In genomic region chr1:203207751-203208150, GRCh38 we compare ENCODE assay signal across 16 cellular contexts. TPM values are rescaled to one million over a fixed set of nuclear protein-coding genes. Genes with fewer than 3 reads are reported as not detected.
"Had no signal": no experiment of that assay in that cellular context is flagged by ENCODE, and none has a peak within 500 bp of the region (broad histone marks: within the 10 kb centered on the region; RNA-seq: fewer than 3 reads in every experiment).

No MANE protein-coding gene starts in this region.

- H3K27me3 ChIP-seq: right atrium auricular region, thyroid gland, vagina had no signal

- H3K4me3 ChIP-seq: esophagus muscularis mucosa, lower lobe of right lung, right atrium auricular region, thyroid gland, vagina had no signal

- DNase-seq: activated CD4-positive, alpha-beta memory T cell treated with anti-CD3 and anti-CD28 coated beads, Interleukin-2, amount 10 ng/mL, durations not matched to agents 7 days and 5 days; activated CD4-positive, alpha-beta T cell treated with anti-CD3 and anti-CD28 coated beads for 36 hours; activated naive CD4-positive, alpha-beta T cell treated with anti-CD3 and anti-CD28 coated beads, Interleukin-2, amount 10 ng/mL, durations not matched to agents 7 days and 5 days; activated T-cell treated with anti-CD3 and anti-CD28 coated beads, Interleukin-2, amount 50 U/mL, for 72 hours; dermis blood vessel endothelial cell; immature natural killer cell; lower lobe of right lung; naive thymus-derived CD4-positive, alpha-beta T cell; small intestine; thyroid gland had no signal

- FAIRE-seq: small intestine had no signal

- H3K27ac ChIP-seq: esophagus muscularis mucosa, lower lobe of right lung, right atrium auricular region, thyroid gland, vagina, VCaP had no signal

- H3K36me3 ChIP-seq: esophagus muscularis mucosa, lower lobe of right lung, right atrium auricular region, thyroid gland, vagina had no signal

- ATAC-seq: activated CD4-positive, alpha-beta T cell treated with anti-CD3 and anti-CD28 coated beads for 36 hours; activated T-cell treated with anti-CD3 and anti-CD28 coated beads, Interleukin-2, amount 50 U/mL, for 72 hours; lower lobe of right lung; naive thymus-derived CD4-positive, alpha-beta T cell had no signal

- H3K9me3 ChIP-seq: esophagus muscularis mucosa, lower lobe of right lung, right atrium auricular region, thyroid gland, vagina had no signal

- H3K4me1 ChIP-seq: thyroid gland had no signal

RNA-seq across cellular contexts. Expression of gene CHI3L1, which starts 21.2 kb away (rescaled TPM):
- total RNA-seq: activated CD4-positive, alpha-beta memory T cell treated with anti-CD3 and anti-CD28 coated beads, Interleukin-2, amount 10 ng/mL, durations not matched to agents 7 days and 5 days; activated T-cell treated with anti-CD3 and anti-CD28 coated beads, Interleukin-2, amount 50 U/mL, for 72 hours had no signal
- polyA plus RNA-seq: immature natural killer cell; naive thymus-derived CD4-positive, alpha-beta T cell had no signal

RNA-seq across cellular contexts. Expression of gene CHIT1, which starts 21.7 kb away (rescaled TPM):
- total RNA-seq: fibroblast of villous mesenchyme, right atrium auricular region, vagina had no signal
- polyA plus RNA-seq: immature natural killer cell; naive thymus-derived CD4-positive, alpha-beta T cell had no signal

RNA-seq across cellular contexts. Expression of gene MYBPH, which starts 32.1 kb away (rescaled TPM):
- total RNA-seq: activated CD4-positive, alpha-beta memory T cell treated with anti-CD3 and anti-CD28 coated beads, Interleukin-2, amount 10 ng/mL, durations not matched to agents 7 days and 5 days; activated CD4-positive, alpha-beta T cell treated with anti-CD3 and anti-CD28 coated beads for 36 hours; activated T-cell treated with anti-CD3 and anti-CD28 coated beads, Interleukin-2, amount 50 U/mL, for 72 hours; dermis blood vessel endothelial cell; esophagus muscularis mucosa; lower lobe of right lung; mesothelial cell of epicardium; naive thymus-derived CD4-positive, alpha-beta T cell; right atrium auricular region; vagina had no signal
- polyA plus RNA-seq: immature natural killer cell; naive thymus-derived CD4-positive, alpha-beta T cell; small intestine had no signal
